1 cellular context compared by ENCODE assay signal in genomic region chr10:54703086-54703485, GRCh38.
TF ChIP-seq lines count a peak whose summit lies in the region.

No MANE protein-coding gene starts in this region.

TF ChIP-seq in GM23338, 12 proteins besides CTCF, POLR2A, EP300 and RAD21 (continued from another document):
- TF ChIP-seq NANOG (IDR thresholded peaks at IDR 0.05; ENCODE audit: borderline replicate concordance) (no peak), EZH2phosphoT487 (IDR thresholded peaks at IDR 0.05; ENCODE audit: unreplicated experiment) (no peak), CREB1 (CRISPR knock-in tag; IDR thresholded peaks at IDR 0.05; ENCODE audit: low read depth) (no peak), ZNF331 (CRISPR knock-in tag; IDR thresholded peaks at IDR 0.05; ENCODE audit: low read depth) (no peak)
